ENCODE assay signal across 11 cellular contexts in genomic region chr14:101824339-101824727, GRCh38.
DNase-seq lines count a peak whose midpoint lies in the region; ATAC-seq and TF ChIP-seq lines count a peak whose summit lies in the region.
"Had no signal": no experiment of that assay in that cellular context is flagged by ENCODE, and none has a peak within 500 bp of the region (broad histone marks: within the 10 kb centered on the region; RNA-seq: fewer than 3 reads in every experiment).

No MANE protein-coding gene starts in this region.

- H3K9ac ChIP-seq in mucosa of stomach (ENCODE audit: low read length), result peak overlapping the region; percentile 12

- H3K36me3 ChIP-seq in adrenal gland (replicated peaks in 1 of 2), result peaks cover 0 to 5% of the 10 kb centered on the region in 2 donors
- no peaks in the 10 kb centered on the region for H3K36me3 ChIP-seq in mucosa of stomach (ENCODE audit: control insufficient read depth, insufficient read depth, low read length)

- TF ChIP-seq POLR2A in adrenal gland (IDR thresholded peaks at IDR 0.05) (no peak), lower leg skin (IDR thresholded peaks at IDR 0.05) (no peak)

- H3K27me3 ChIP-seq in adrenal gland, result no peaks in the 10 kb centered on the region
- no peaks in the 10 kb centered on the region for H3K27me3 ChIP-seq in mucosa of stomach (ENCODE audit: control insufficient read depth, insufficient read depth, low read length)

- DNase-seq in CD1c-positive myeloid dendritic cell (ENCODE audit: extremely low spot score) (peak; percentile 86), adrenal gland (no peak), dedifferentiated amniotic fluid mesenchymal stem cell (ENCODE audit: extremely low spot score) (no peak), NCI-H1694 treated with DMSO at 0.1 percent for 48 hours (lab: John Stamatoyannopoulos, UW) (no peak), lower leg skin (ENCODE audit: low spot score in 2 of 2) (no peak)
- DNase-seq: cerebellar nuclear complex, DND-41, SHP77 treated with DMSO at 0.1 percent for 48 hours had no signal

- intact Hi-C loops in adrenal gland (cut with DNase I) (no loop called here), lower leg skin (cut with DNase I; ENCODE audit: low total_unique reads) (no loop called here)

- 58 to 69% (median 59%) methylated on average over 3 of the region's 3 CpGs for WGBS in adrenal gland, 4 donors
- WGBS in lower leg skin, 2 donors, result 29 to 36% methylated on average over 3 of the region's 3 CpGs

- peak overlapping the region; percentile 59 to 90 (median 71) for H3K27ac ChIP-seq in adrenal gland

- ATAC-seq in HG03175 (IDR thresholded peaks at IDR 0.05; ENCODE audit: unreplicated experiment) (peak; percentile 2), GM19395 (IDR thresholded peaks at IDR 0.05; ENCODE audit: unreplicated experiment) (no peak)

- TF ChIP-seq CTCF in adrenal gland (IDR thresholded peaks at IDR 0.05), result no peak
- TF ChIP-seq CTCF in lower leg skin (IDR thresholded peaks at IDR 0.05), result no peak

- H3K4me1 ChIP-seq in adrenal gland (replicated peaks in 1 of 2) (peaks cover 26 to 60% of the 10 kb centered on the region in 2 donors), mucosa of stomach (ENCODE audit: control insufficient read depth, insufficient read depth, low read length) (peaks cover 20% of the 10 kb centered on the region)

- H3K9me3 ChIP-seq in adrenal gland (replicated peaks in 1 of 3) (no peaks in the 10 kb centered on the region), mucosa of stomach (ENCODE audit: control insufficient read depth, low read length) (no peaks in the 10 kb centered on the region)

- peak overlapping the region in 1 of 4 donors; percentile 4 for H3K4me3 ChIP-seq in adrenal gland
- no peak overlapping the region for H3K4me3 ChIP-seq in mucosa of stomach (ENCODE audit: low read length)
- H3K4me3 ChIP-seq in lower leg skin (ENCODE audit: low read depth, poor library complexity, severe bottlenecking), result no peak overlapping the region
